In the genomic region with DNA sequence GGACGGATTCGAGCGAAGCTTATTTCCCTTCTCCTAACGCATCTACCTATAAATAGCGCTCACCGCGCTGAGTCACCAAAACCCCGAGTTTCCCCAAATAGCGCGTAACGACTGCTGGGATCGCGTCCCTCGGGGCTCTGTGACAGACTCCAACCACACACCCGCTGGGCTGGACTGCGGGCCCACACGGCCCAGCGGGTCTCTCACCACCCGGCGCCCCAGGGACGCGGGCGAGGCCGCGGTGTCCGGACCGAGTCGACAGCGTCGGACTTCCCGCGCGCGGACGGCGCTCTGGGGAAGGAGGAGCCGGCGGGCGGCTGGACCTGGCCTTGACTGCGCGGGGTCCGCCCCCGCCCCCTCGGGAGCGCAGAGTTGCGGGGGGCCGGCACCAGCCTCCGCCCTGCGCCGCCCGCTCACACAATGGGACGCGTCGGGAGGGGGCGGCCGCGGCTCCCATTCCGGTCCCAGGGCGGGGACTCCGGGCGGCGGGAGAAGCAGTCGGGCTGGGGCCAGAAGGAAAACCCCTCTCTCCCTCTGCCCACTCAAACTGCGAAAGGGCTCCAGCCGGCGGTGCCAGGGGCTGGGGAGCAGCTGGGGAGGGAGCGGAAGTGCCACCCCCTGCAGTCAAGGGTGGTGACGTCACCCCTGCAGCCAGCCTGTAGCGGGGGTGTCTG, we compare ENCODE assay signal across 8 cellular contexts.
DNase-seq lines count a peak whose midpoint lies in the region; ATAC-seq, FAIRE-seq and TF ChIP-seq lines count a peak whose summit lies in the region.

No MANE protein-coding gene starts in this region.

- peak overlapping the region; percentile 68 for H3K4me3 ChIP-seq in BJ (ENCODE audit: low read depth, low read length)
- peak overlapping the region; percentile 66 to 99 (median 96) for H3K4me3 ChIP-seq in dorsolateral prefrontal cortex
- H3K4me3 ChIP-seq in lung = peak overlapping the region; percentile 64

- intact Hi-C loops in activated CD4-positive, alpha-beta memory T cell treated with anti-CD3 and anti-CD28 coated beads for 36 hours (cut with micrococcal nuclease) = loop anchor here (1.0 to 10.0 kb wide), 7 partner anchors 17 to 1701 kb away; a partner anchor contains a TSS
- intact Hi-C loops in dorsolateral prefrontal cortex (cut with DNase I) = loop anchor here (1.0 to 10.0 kb wide), 6 partner anchors 41 to 677 kb away; a partner anchor contains a TSS

- TF ChIP-seq CTCF in BJ (IDR thresholded peaks at IDR 0.05; ENCODE audit: insufficient read depth, low read depth, low read length) (peak; percentile 13; the same call in 1 of the 2 replicates), dorsolateral prefrontal cortex (IDR thresholded peaks at IDR 0.05 in 54 of 56, conservative IDR thresholded peaks at IDR 0.05 in 2 of 56; ENCODE audit: low read depth in 1 of 56, partially characterized antibody in 56 of 56) (peak in 25 of 56 donors; percentile 0 to 49 (median 20)), lung (IDR thresholded peaks at IDR 0.05; ENCODE audit: control extremely low read depth, extremely low read depth) (no peak)

- H3K27me3 ChIP-seq in BJ (ENCODE audit: control insufficient read depth, insufficient read depth, low read length) (peaks cover 4% of the 10 kb centered on the region), dorsolateral prefrontal cortex (peaks cover 0 to 11% (median 0%) of the 10 kb centered on the region in 45 donors), lung (ENCODE audit: control insufficient read depth, insufficient read depth) (no peaks in the 10 kb centered on the region)

- peaks cover 58% of the 10 kb centered on the region for H3K4me1 Mint-ChIP-seq in activated CD4-positive, alpha-beta memory T cell treated with anti-CD3 and anti-CD28 coated beads for 36 hours (ENCODE audit: low read depth)

- CTCF ChIA-PET in BJ (lab: Yijun Ruan, JAX) = interaction anchor here (0.8 to 2.3 kb wide), 6 partner anchors 8 to 788 kb away, joined by 3 to 11 read pairs (median 4); no protein-coding TSS in a partner anchor
- CTCF ChIA-PET in activated CD4-positive, alpha-beta memory T cell treated with anti-CD3 and anti-CD28 coated beads for 36 hours (lab: Charles Lee) = interaction anchor here (0.6 to 4.0 kb wide), 9 partner anchors 11 to 127 kb away, joined by 3 to 36 read pairs (median 3); a partner anchor contains a TSS

- DNase-seq in BJ (ENCODE audit: low read depth) (peak; percentile 37), GM19239 (ENCODE audit: insufficient read length, low spot score) (peak; percentile 88), NCI-H526 treated with DMSO at 0.1 percent for 48 hours (lab: John Stamatoyannopoulos, UW) (peak; percentile 93), dorsolateral prefrontal cortex (peak in 9 of 10 donors; percentile 56 to 94 (median 72)), lung (ENCODE audit: low spot score) (peak; percentile 96)
- DNase-seq in activated CD4-positive, alpha-beta memory T cell treated with anti-CD3 and anti-CD28 coated beads for 36 hours = peak; percentile 88
- peak; percentile 62 for DNase-seq in stimulated activated CD8-positive, alpha-beta memory T cell treated with anti-CD3 and anti-CD28 coated beads, Interleukin-12 subunit alpha, Interleukin-12 subunit beta, amount 100 ng/mL, for 4 hours (ENCODE audit: low read depth)

- WGBS in lung, 2 donors = 0% methylated on average over 45 to 69 of the region's 69 CpGs

- FAIRE-seq in GM19239 (lab: Jason Lieb, UNC) = peak; percentile 81

- H3K4me3 Mint-ChIP-seq in activated CD4-positive, alpha-beta memory T cell treated with anti-CD3 and anti-CD28 coated beads for 36 hours = peak overlapping the region; percentile 81

- H3K36me3 ChIP-seq in BJ (ENCODE audit: control insufficient read depth, insufficient read depth, low read length) (no peaks in the 10 kb centered on the region), lung (ENCODE audit: control insufficient read depth in 2 of 2, insufficient read depth in 2 of 2, low read length in 2 of 2) (peaks cover 0 to 1% of the 10 kb centered on the region in 2 donors)

- POLR2A ChIA-PET in BJ (lab: Charles Lee) = interaction anchor here (0.5 to 0.6 kb wide), 2 partner anchors 11 to 13 kb away, joined by 6 to 7 read pairs; no protein-coding TSS in a partner anchor
- POLR2A ChIA-PET in activated CD4-positive, alpha-beta memory T cell treated with anti-CD3 and anti-CD28 coated beads for 36 hours (lab: Charles Lee) = interaction anchor here (0.7 to 11.0 kb wide), 13 partner anchors 8 to 242 kb away, joined by 3 to 132 read pairs (median 6); a partner anchor contains a TSS

- H3K27ac Mint-ChIP-seq in activated CD4-positive, alpha-beta memory T cell treated with anti-CD3 and anti-CD28 coated beads for 36 hours = peak overlapping the region; percentile 90

- H3K9me3 ChIP-seq in lung (ENCODE audit: control insufficient read depth in 2 of 2, insufficient read depth in 1 of 2, low read length in 1 of 2) = no peaks in the 10 kb centered on the region

- peaks cover 4% of the 10 kb centered on the region for H3K36me3 Mint-ChIP-seq in activated CD4-positive, alpha-beta memory T cell treated with anti-CD3 and anti-CD28 coated beads for 36 hours

- peaks cover 16% of the 10 kb centered on the region for H3K27me3 Mint-ChIP-seq in activated CD4-positive, alpha-beta memory T cell treated with anti-CD3 and anti-CD28 coated beads for 36 hours

- H3K27ac ChIP-seq in dorsolateral prefrontal cortex = peak overlapping the region; percentile 95 to 100 (median 100)
- H3K27ac ChIP-seq in lung (ENCODE audit: low read depth in 1 of 2, low read length in 1 of 2) = peak overlapping the region; percentile 99 to 100

- H3K9me3 Mint-ChIP-seq in activated CD4-positive, alpha-beta memory T cell treated with anti-CD3 and anti-CD28 coated beads for 36 hours = no peaks in the 10 kb centered on the region

- peaks cover 11 to 15% of the 10 kb centered on the region in 2 donors for H3K4me1 ChIP-seq in lung (ENCODE audit: control insufficient read depth in 2 of 2, insufficient read depth in 2 of 2, low read length in 2 of 2)

- ATAC-seq in HG03378 (IDR thresholded peaks at IDR 0.05; ENCODE audit: unreplicated experiment) (peak; percentile 44), lung (ENCODE audit: insufficient read depth, low FRiP score) (peak; percentile 76)

Comparison
In these comparisons a context has a peak if more than half of its experiments do, and no peak if none do; other contexts are left out.
1. Peak in every context shown above with its lines: DNase-seq, ATAC-seq, H3K4me3 ChIP-seq and H3K27ac ChIP-seq.
2. DNase-seq: peak in every context shown above with its lines; median percentile 96 in lung; 93 in NCI-H526 treated with DMSO at 0.1 percent for 48 hours; 88 in GM19239; 88 in activated CD4-positive, alpha-beta memory T cell treated with anti-CD3 and anti-CD28 coated beads for 36 hours; 72 in dorsolateral prefrontal cortex; 62 in stimulated activated CD8-positive, alpha-beta memory T cell treated with anti-CD3 and anti-CD28 coated beads, Interleukin-12 subunit alpha, Interleukin-12 subunit beta, amount 100 ng/mL, for 4 hours; 37 in BJ.